In genomic region chr21:28162052-28162451, GRCh38 we compare ENCODE assay signal across 6 cellular contexts.
A peak's percentile ranks its signal among the peaks of the same experiment; 100 is the strongest.
DNase-seq lines count a peak whose midpoint lies in the region; FAIRE-seq and TF ChIP-seq lines count a peak whose summit lies in the region.
"Not testable (repeated sequence)": the region's sequence is repeated elsewhere in the genome, so short reads cannot be mapped to it uniquely, and the experiment has no call there.

No MANE protein-coding gene starts in this region.

- not testable (repeated sequence) for H3K4me1 ChIP-seq in HUES6 (ENCODE audit: control insufficient read depth, insufficient read depth, low read length); endodermal cell (ENCODE audit: control insufficient read depth, insufficient read depth, low read length)

- DNase-seq in H54 (ENCODE audit: insufficient read length, low spot score), result peak; percentile 9
- DNase-seq in endodermal cell, result peak; percentile 48
- DNase-seq in kidney tubule cell (ENCODE audit: low spot score), result peak; percentile 8
- not testable (repeated sequence) for DNase-seq in mesothelial cell of epicardium (ENCODE audit: low spot score in 2 of 2, unreplicated experiment in 2 of 2); progenitor cell of endocrine pancreas (ENCODE audit: low spot score, unreplicated experiment)

- peak overlapping the region; percentile 31; the same call in 1 of the 2 replicates for H3K4me3 ChIP-seq in HUES6 (ENCODE audit: low read depth, low read length)
- peak overlapping the region; percentile 69 for H3K4me3 ChIP-seq in endodermal cell (ENCODE audit: low read length)

- H3K9me3 ChIP-seq in HUES6 (ENCODE audit: control insufficient read depth, insufficient read depth, low read depth, low read length); endodermal cell (ENCODE audit: control insufficient read depth, low read length): not testable (repeated sequence)

- H3K36me3 ChIP-seq in HUES6 (ENCODE audit: control insufficient read depth, insufficient read depth, low read length); endodermal cell (ENCODE audit: control insufficient read depth, insufficient read depth, low read length): not testable (repeated sequence)

- peak overlapping the region; percentile 80 for H3K4me3 Mint-ChIP-seq in endodermal cell
- H3K4me3 Mint-ChIP-seq in mesothelial cell of epicardium, result peak overlapping the region; percentile 55
- H3K4me3 Mint-ChIP-seq in progenitor cell of endocrine pancreas (ENCODE audit: low read depth), result peak overlapping the region; percentile 27

- H3K9ac ChIP-seq in HUES6 (ENCODE audit: low read length), result peak overlapping the region; percentile 73
- peak overlapping the region; percentile 15 for H3K9ac ChIP-seq in endodermal cell (ENCODE audit: extremely low read depth, low read length, poor library complexity, severe bottlenecking)

- peaks cover 22% of the 10 kb centered on the region for H3K9me3 Mint-ChIP-seq in endodermal cell
- H3K9me3 Mint-ChIP-seq in mesothelial cell of epicardium, result peaks cover 19% of the 10 kb centered on the region
- not testable (repeated sequence) for H3K9me3 Mint-ChIP-seq in progenitor cell of endocrine pancreas (ENCODE audit: low read depth)

- FAIRE-seq in H54 (lab: Jason Lieb, UNC), result not testable (repeated sequence)

- not testable (repeated sequence) for TF ChIP-seq CTCF in endodermal cell (conservative IDR thresholded peaks at IDR 0.05); mesothelial cell of epicardium (IDR thresholded peaks at IDR 0.05; ENCODE audit: unreplicated experiment); progenitor cell of endocrine pancreas (IDR thresholded peaks at IDR 0.05; ENCODE audit: unreplicated experiment)

- not testable (repeated sequence) for H3K27me3 ChIP-seq in HUES6 (ENCODE audit: control insufficient read depth, insufficient read depth, low read length); endodermal cell (ENCODE audit: control insufficient read depth, insufficient read depth, low read length, poor library complexity, severe bottlenecking)

- TF ChIP-seq POLR2A in H54 (IDR thresholded peaks at IDR 0.05; ENCODE audit: low read depth, low read length), result not testable (repeated sequence)

- not testable (repeated sequence) for H3K27ac ChIP-seq in HUES6 (ENCODE audit: low read depth, low read length); endodermal cell (ENCODE audit: low read depth, low read length)

- H3K27ac Mint-ChIP-seq in endodermal cell, result peak overlapping the region; percentile 97
- H3K27ac Mint-ChIP-seq in mesothelial cell of epicardium, result peak overlapping the region; percentile 65
- not testable (repeated sequence) for H3K27ac Mint-ChIP-seq in progenitor cell of endocrine pancreas

- WGBS in endodermal cell (ENCODE audit: insufficient coverage in 1 of 2, insufficient read length in 1 of 2), 2 experiments, result 86 to 94% methylated on average over 11 to 14 of the region's 15 CpGs

- H3K36me3 Mint-ChIP-seq in endodermal cell (ENCODE audit: low read depth) (peaks cover 42% of the 10 kb centered on the region), mesothelial cell of epicardium (peaks cover 11% of the 10 kb centered on the region)
- H3K36me3 Mint-ChIP-seq in progenitor cell of endocrine pancreas (ENCODE audit: insufficient read depth), result not testable (repeated sequence)

- peaks cover 51% of the 10 kb centered on the region for H3K4me1 Mint-ChIP-seq in endodermal cell
- H3K4me1 Mint-ChIP-seq in mesothelial cell of epicardium, result peaks cover 12% of the 10 kb centered on the region
- not testable (repeated sequence) for H3K4me1 Mint-ChIP-seq in progenitor cell of endocrine pancreas (ENCODE audit: low read depth)

- H3K27me3 Mint-ChIP-seq in endodermal cell (ENCODE audit: insufficient read depth); mesothelial cell of epicardium (ENCODE audit: low read depth): not testable (repeated sequence)
- H3K27me3 Mint-ChIP-seq in progenitor cell of endocrine pancreas, result peaks cover 28% of the 10 kb centered on the region

Comparison
In these comparisons a context has a peak if more than half of its experiments do, and no peak if none do; other contexts are left out.
1. H3K4me3 Mint-ChIP-seq: peak in every context shown above with its lines; median percentile 80 in endodermal cell; 55 in mesothelial cell of epicardium; 27 in progenitor cell of endocrine pancreas.